ENCODE assay signal across 31 cellular contexts in the genomic region with DNA sequence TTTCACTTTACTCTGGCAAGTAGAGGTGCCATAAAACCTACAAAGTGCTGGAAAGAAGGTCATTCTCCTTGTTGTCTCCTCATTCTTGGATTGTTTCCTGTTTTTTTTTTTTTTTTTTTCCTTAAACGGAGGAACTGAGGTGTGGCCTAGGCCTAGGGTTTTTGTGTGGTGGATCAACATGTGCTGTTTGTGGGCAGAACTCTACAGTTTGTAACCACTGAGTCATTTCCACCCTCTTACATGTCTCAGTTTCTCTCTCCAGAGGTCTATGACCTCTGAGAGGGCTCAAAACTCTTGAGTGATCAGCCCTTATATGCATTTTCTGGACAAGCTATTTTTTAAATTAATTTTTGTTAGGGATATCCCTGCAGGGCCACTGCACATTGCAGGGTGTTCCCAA.
"Had no signal": no experiment of that assay in that cellular context is flagged by ENCODE, and none has a peak within 500 bp of the region (broad histone marks: within the 10 kb centered on the region; RNA-seq: fewer than 3 reads in every experiment).

No MANE protein-coding gene starts in this region.

- DNase-seq: activated B cell treated with CpG ODN at 0.5 μM for 24 hours; activated CD4-positive, alpha-beta T cell treated with anti-CD3 and anti-CD28 coated beads, Interleukin-2, amount 50 U/mL, for 1 hour; activated CD8-positive, alpha-beta T cell treated with anti-CD3 and anti-CD28 coated beads for 36 hours; activated gamma-delta T cell treated with Interleukin-2 at 50 U/mL for 16 hours; activated naive CD8-positive, alpha-beta T cell treated with anti-CD3 and anti-CD28 coated beads, Interleukin-2, amount 50 U/mL, for 24 hours; activated T-cell treated with anti-CD3 and anti-CD28 coated beads, Interleukin-2, amount 50 U/mL, for 4 hours; amygdala; effector CD8-positive, alpha-beta T cell; gastrocnemius medialis; glutamatergic neuron; islet precursor cell; lower lobe of right lung; mesendoderm; natural killer cell; occipital lobe; psoas muscle; stimulated activated CD4-positive, alpha-beta T cell treated with anti-CD3 and anti-CD28 coated beads, Interleukin-15, amount 100 ng/mL, for 24 hours; stimulated activated CD4-positive, alpha-beta T cell treated with anti-CD3 and anti-CD28 coated beads, Interleukin-2, amount 100 ng/mL, for 24 hours; stimulated activated naive B cell treated with anti-CD40 and anti-IgM and Interleukin-4, amounts not matched to agents 10 μg/mL and 1 μg/mL and 100 μg/mL, for 72 hours; stomach; T-helper 17 cell; T1000; thyroid gland; upper lobe of left lung had no signal

- H3K4me1 Mint-ChIP-seq: activated B cell treated with CpG ODN at 0.5 μM for 24 hours; activated naive CD4-positive, alpha-beta T cell treated with anti-CD3 and anti-CD28 coated beads, Interleukin-2, amount 50 U/mL, for 24 hours; activated naive CD8-positive, alpha-beta T cell treated with anti-CD3 and anti-CD28 coated beads, Interleukin-2, amount 50 U/mL, for 24 hours; activated T-helper 17 cell treated with anti-CD3 and anti-CD28 coated beads, Interleukin-2, amount 50 U/mL, for 72 hours; central memory CD8-positive, alpha-beta T cell; natural killer cell; neural progenitor cell; stimulated activated naive B cell treated with anti-CD40 and anti-IgM and Interleukin-4, amounts not matched to agents 10 μg/mL and 1 μg/mL and 100 μg/mL, for 72 hours; T-helper 17 cell had no signal

- H3K4me1 ChIP-seq: gastrocnemius medialis, lower lobe of right lung, neural progenitor cell, parathyroid adenoma, psoas muscle, stomach, thyroid gland, upper lobe of left lung, vagina had no signal

- H3K36me3 ChIP-seq: gastrocnemius medialis, lower lobe of right lung, stomach, thyroid gland, upper lobe of left lung, vagina had no signal

- H3K4me3 ChIP-seq: gastrocnemius medialis, hepatocyte, lower lobe of right lung, neural progenitor cell, psoas muscle, stomach, thyroid gland, upper lobe of left lung, vagina had no signal

- H3K36me3 Mint-ChIP-seq: activated naive CD4-positive, alpha-beta T cell treated with anti-CD3 and anti-CD28 coated beads, Interleukin-2, amount 50 U/mL, for 24 hours; neural progenitor cell; stimulated activated naive B cell treated with anti-CD40 and anti-IgM and Interleukin-4, amounts not matched to agents 10 μg/mL and 1 μg/mL and 100 μg/mL, for 72 hours had no signal

- H3K9ac ChIP-seq: neural progenitor cell, parathyroid adenoma had no signal

- H3K27me3 ChIP-seq: gastrocnemius medialis, hepatocyte, neural progenitor cell, stomach, thyroid gland, upper lobe of left lung, vagina had no signal

- H3K9me3 ChIP-seq: lower lobe of right lung, thyroid gland, vagina had no signal

- H3K4me3 Mint-ChIP-seq: activated B cell treated with CpG ODN at 0.5 μM for 24 hours; activated CD8-positive, alpha-beta T cell treated with anti-CD3 and anti-CD28 coated beads for 36 hours; activated naive CD4-positive, alpha-beta T cell treated with anti-CD3 and anti-CD28 coated beads, Interleukin-2, amount 50 U/mL, for 24 hours; activated naive CD8-positive, alpha-beta T cell treated with anti-CD3 and anti-CD28 coated beads, Interleukin-2, amount 50 U/mL, for 24 hours; activated T-cell treated with anti-CD3 and anti-CD28 coated beads, Interleukin-2, amount 50 U/mL, for 4 hours; activated T-helper 17 cell treated with anti-CD3 and anti-CD28 coated beads, Interleukin-2, amount 50 U/mL, for 72 hours; central memory CD8-positive, alpha-beta T cell; natural killer cell; neural progenitor cell; stimulated activated naive B cell treated with anti-CD40 and anti-IgM and Interleukin-4, amounts not matched to agents 10 μg/mL and 1 μg/mL and 100 μg/mL, for 72 hours; T-helper 17 cell had no signal

- H2AFZ ChIP-seq: hepatocyte, neural progenitor cell, parathyroid adenoma had no signal

- H3K27me3 Mint-ChIP-seq: activated B cell treated with CpG ODN at 0.5 μM for 24 hours; activated CD8-positive, alpha-beta T cell treated with anti-CD3 and anti-CD28 coated beads for 36 hours; activated naive CD4-positive, alpha-beta T cell treated with anti-CD3 and anti-CD28 coated beads, Interleukin-2, amount 50 U/mL, for 24 hours; activated naive CD8-positive, alpha-beta T cell treated with anti-CD3 and anti-CD28 coated beads, Interleukin-2, amount 50 U/mL, for 24 hours; activated T-helper 17 cell treated with anti-CD3 and anti-CD28 coated beads, Interleukin-2, amount 50 U/mL, for 72 hours; central memory CD8-positive, alpha-beta T cell; stimulated activated naive B cell treated with anti-CD40 and anti-IgM and Interleukin-4, amounts not matched to agents 10 μg/mL and 1 μg/mL and 100 μg/mL, for 72 hours; T-helper 17 cell had no signal

- H3K27ac ChIP-seq: gastrocnemius medialis, hepatocyte, lower lobe of right lung, neural progenitor cell, parathyroid adenoma, psoas muscle, stomach, thyroid gland, upper lobe of left lung, vagina had no signal

- ATAC-seq: activated CD8-positive, alpha-beta T cell treated with anti-CD3 and anti-CD28 coated beads for 36 hours; activated naive CD8-positive, alpha-beta T cell treated with anti-CD3 and anti-CD28 coated beads, Interleukin-2, amount 50 U/mL, for 24 hours; activated T-cell treated with anti-CD3 and anti-CD28 coated beads, Interleukin-2, amount 50 U/mL, for 4 hours; activated T-helper 17 cell treated with anti-CD3 and anti-CD28 coated beads, Interleukin-2, amount 50 U/mL, for 72 hours; gastrocnemius medialis; lower lobe of right lung; natural killer cell; psoas muscle; stimulated activated naive B cell treated with anti-CD40 and anti-IgM and Interleukin-4, amounts not matched to agents 10 μg/mL and 1 μg/mL and 100 μg/mL, for 72 hours; T-helper 17 cell had no signal

- H3K4me2 ChIP-seq: hepatocyte, neural progenitor cell had no signal

- H3K79me2 ChIP-seq: hepatocyte, parathyroid adenoma had no signal

- H3K27ac Mint-ChIP-seq: activated B cell treated with CpG ODN at 0.5 μM for 24 hours; activated CD8-positive, alpha-beta T cell treated with anti-CD3 and anti-CD28 coated beads for 36 hours; activated naive CD4-positive, alpha-beta T cell treated with anti-CD3 and anti-CD28 coated beads, Interleukin-2, amount 50 U/mL, for 24 hours; activated naive CD8-positive, alpha-beta T cell treated with anti-CD3 and anti-CD28 coated beads, Interleukin-2, amount 50 U/mL, for 24 hours; activated T-helper 17 cell treated with anti-CD3 and anti-CD28 coated beads, Interleukin-2, amount 50 U/mL, for 72 hours; natural killer cell; neural progenitor cell; stimulated activated naive B cell treated with anti-CD40 and anti-IgM and Interleukin-4, amounts not matched to agents 10 μg/mL and 1 μg/mL and 100 μg/mL, for 72 hours; T-helper 17 cell had no signal
